ENCODE assay signal across 11 cellular contexts in genomic region chr6:134117409-134117808, GRCh38.
DNase-seq lines count a peak whose midpoint lies in the region; ATAC-seq and TF ChIP-seq lines count a peak whose summit lies in the region.
"Had no signal": no experiment of that assay in that cellular context is flagged by ENCODE, and none has a peak within 500 bp of the region (broad histone marks: within the 10 kb centered on the region; RNA-seq: fewer than 3 reads in every experiment).

No MANE protein-coding gene starts in this region.

- no peak for TF ChIP-seq CTCF in choroid plexus epithelial cell (conservative IDR thresholded peaks at IDR 0.05; ENCODE audit: low read depth, low read length)

- ATAC-seq in left ventricle myocardium superior: no peak

- peak; percentile 44 for DNase-seq in NCI-H146 (lab: John Stamatoyannopoulos, UW)
- DNase-seq in NCI-H146 treated with DMSO at 0.1 percent for 48 hours (lab: John Stamatoyannopoulos, UW; ENCODE audit: unreplicated experiment): no peak
- DNase-seq in NCI-H2107 (lab: John Stamatoyannopoulos, UW): peak; percentile 13
- peak; percentile 38 for DNase-seq in choroid plexus epithelial cell (ENCODE audit: low read depth)
- peak; percentile 18 for DNase-seq in skeletal muscle cell (ENCODE audit: low read depth)
- DNase-seq in left ventricle myocardium superior: no peak
- no peak for DNase-seq in NCI-H774 (lab: John Stamatoyannopoulos, UW)
- no peak for DNase-seq in amniotic stem cell (lab: John Stamatoyannopoulos, UW)
- DNase-seq: activated T-cell treated with anti-CD3 and anti-CD28 coated beads for 4 hours, NCI-H1930, SW 1271 had no signal

- no peak overlapping the region for H3K4me3 ChIP-seq in choroid plexus epithelial cell (ENCODE audit: low read depth, low read length)
- no peak overlapping the region for H3K4me3 ChIP-seq in skeletal muscle cell (ENCODE audit: low read depth, low read length)

- intact Hi-C loops in left ventricle myocardium superior (cut with micrococcal nuclease): no loop called here

Comparison
In these comparisons a context has a peak if more than half of its experiments do, and no peak if none do; other contexts are left out.
1. DNase-seq: peak in NCI-H146 (single experiment), NCI-H2107 (single experiment), choroid plexus epithelial cell (single experiment) and skeletal muscle cell (single experiment); none in NCI-H146 treated with DMSO at 0.1 percent for 48 hours (single experiment), left ventricle myocardium superior (single experiment), NCI-H774 (single experiment) and amniotic stem cell (single experiment).